In the genomic region with DNA sequence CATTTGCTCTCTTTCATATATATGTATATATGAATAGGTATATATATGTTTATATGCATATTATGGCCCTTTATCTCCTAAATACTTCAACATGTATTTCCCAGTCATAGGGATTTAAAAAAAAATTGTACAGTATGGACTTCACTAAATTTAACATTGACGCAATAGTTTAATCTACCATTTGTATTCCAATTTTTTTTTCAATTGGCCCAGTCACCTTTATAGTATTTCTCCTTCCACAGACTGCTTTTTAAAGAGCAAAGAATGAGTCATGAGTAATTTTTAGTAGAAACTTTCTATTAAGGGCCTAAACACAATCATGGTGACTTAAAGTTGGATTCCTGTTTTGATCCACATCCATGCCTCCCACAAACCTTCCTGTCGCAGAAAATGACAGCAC, we compare ENCODE assay signal across 11 cellular contexts. TPM values are rescaled to one million over a fixed set of nuclear protein-coding genes. Genes with fewer than 3 reads are reported as not detected.
DNase-seq lines count a peak whose midpoint lies in the region; ATAC-seq, FAIRE-seq and TF ChIP-seq lines count a peak whose summit lies in the region.
"Had no signal": no experiment of that assay in that cellular context is flagged by ENCODE, and none has a peak within 500 bp of the region (broad histone marks: within the 10 kb centered on the region; RNA-seq: fewer than 3 reads in every experiment).

No MANE protein-coding gene starts in this region.

- H3K4me1 Mint-ChIP-seq in activated naive CD8-positive, alpha-beta T cell treated with anti-CD3 and anti-CD28 coated beads for 36 hours, result peaks cover 44% of the 10 kb centered on the region
- peaks cover 53% of the 10 kb centered on the region for H3K4me1 Mint-ChIP-seq in activated naive CD8-positive, alpha-beta T cell treated with anti-CD3 and anti-CD28 coated beads, Interleukin-2, amount 50 U/mL, for 24 hours

- no peak for DNase-seq in activated naive CD8-positive, alpha-beta T cell treated with anti-CD3 and anti-CD28 coated beads for 36 hours
- DNase-seq in activated naive CD8-positive, alpha-beta T cell treated with anti-CD3 and anti-CD28 coated beads, Interleukin-2, amount 50 U/mL, for 24 hours, result no peak
- DNase-seq in bronchial epithelial cell (ENCODE audit: low read depth) (peak; percentile 38), iris pigment epithelial cell (ENCODE audit: low read depth) (peak; percentile 75), aorta (no peak), C1 segment of cervical spinal cord (lab: John Stamatoyannopoulos, UW) (no peak), DMS153 treated with DMSO at 0.1 percent for 48 hours (lab: John Stamatoyannopoulos, UW; ENCODE audit: unreplicated experiment) (no peak)
- DNase-seq: NCI-H146, occipital lobe had no signal

- ATAC-seq in activated naive CD8-positive, alpha-beta T cell treated with anti-CD3 and anti-CD28 coated beads, Interleukin-2, amount 50 U/mL, for 24 hours, result no peak
- peak; percentile 78 for ATAC-seq in aorta (ENCODE audit: low FRiP score)
- ATAC-seq in GM21786 (IDR thresholded peaks at IDR 0.05; ENCODE audit: unreplicated experiment), result no peak

- no peak overlapping the region for H3K4me3 Mint-ChIP-seq in activated naive CD8-positive, alpha-beta T cell treated with anti-CD3 and anti-CD28 coated beads for 36 hours
- H3K4me3 Mint-ChIP-seq in activated naive CD8-positive, alpha-beta T cell treated with anti-CD3 and anti-CD28 coated beads, Interleukin-2, amount 50 U/mL, for 24 hours, result no peak overlapping the region

- no peak for FAIRE-seq in bronchial epithelial cell (lab: Jason Lieb, UNC)
- FAIRE-seq: keratinocyte had no signal

- WGBS in aorta, 2 donors, result 4 to 6% methylated on average over 2 of the region's 2 CpGs

- H3K27me3 Mint-ChIP-seq in activated naive CD8-positive, alpha-beta T cell treated with anti-CD3 and anti-CD28 coated beads for 36 hours, result no peaks in the 10 kb centered on the region
- H3K27me3 Mint-ChIP-seq in activated naive CD8-positive, alpha-beta T cell treated with anti-CD3 and anti-CD28 coated beads, Interleukin-2, amount 50 U/mL, for 24 hours, result no peaks in the 10 kb centered on the region

- H3K27me3 ChIP-seq in bronchial epithelial cell (ENCODE audit: control insufficient read depth, insufficient read depth, low read length) (no peaks in the 10 kb centered on the region), aorta (ENCODE audit: control insufficient read depth in 1 of 2, insufficient read depth in 2 of 2, low read length in 1 of 2) (no peaks in the 10 kb centered on the region)

- no peaks in the 10 kb centered on the region for H3K9me3 ChIP-seq in aorta (ENCODE audit: control insufficient read depth, low read length)

- TF ChIP-seq CTCF in bronchial epithelial cell (IDR thresholded peaks at IDR 0.05; ENCODE audit: insufficient read depth, low read length, severe bottlenecking), result no peak

- H3K4me3 ChIP-seq in bronchial epithelial cell (ENCODE audit: low read depth, low read length), result no peak overlapping the region
- no peak overlapping the region for H3K4me3 ChIP-seq in aorta (ENCODE audit: low read length in 2 of 2)

- H3K27ac Mint-ChIP-seq in activated naive CD8-positive, alpha-beta T cell treated with anti-CD3 and anti-CD28 coated beads for 36 hours, result peak overlapping the region; percentile 28
- H3K27ac Mint-ChIP-seq in activated naive CD8-positive, alpha-beta T cell treated with anti-CD3 and anti-CD28 coated beads, Interleukin-2, amount 50 U/mL, for 24 hours, result no peak overlapping the region

- peaks cover 0 to 2% of the 10 kb centered on the region in 2 donors for H3K4me1 ChIP-seq in aorta (ENCODE audit: control insufficient read depth in 1 of 2, insufficient read depth in 2 of 2, low read length in 2 of 2)

- H3K36me3 Mint-ChIP-seq in activated naive CD8-positive, alpha-beta T cell treated with anti-CD3 and anti-CD28 coated beads for 36 hours, result peaks cover 19% of the 10 kb centered on the region
- H3K36me3 Mint-ChIP-seq in activated naive CD8-positive, alpha-beta T cell treated with anti-CD3 and anti-CD28 coated beads, Interleukin-2, amount 50 U/mL, for 24 hours (ENCODE audit: low read depth), result peaks cover 6% of the 10 kb centered on the region

- peak overlapping the region in 1 of 2 donors; percentile 79 for H3K27ac ChIP-seq in aorta (ENCODE audit: low read depth in 1 of 2, low read length in 2 of 2)

- intact Hi-C loops in aorta (cut with DNase I), result no loop called here

- no peaks in the 10 kb centered on the region for H3K9me3 Mint-ChIP-seq in activated naive CD8-positive, alpha-beta T cell treated with anti-CD3 and anti-CD28 coated beads for 36 hours
- no peaks in the 10 kb centered on the region for H3K9me3 Mint-ChIP-seq in activated naive CD8-positive, alpha-beta T cell treated with anti-CD3 and anti-CD28 coated beads, Interleukin-2, amount 50 U/mL, for 24 hours

- H3K36me3 ChIP-seq in bronchial epithelial cell (ENCODE audit: control insufficient read depth, insufficient read depth, low read length) (no peaks in the 10 kb centered on the region), aorta (ENCODE audit: control insufficient read depth in 1 of 2, insufficient read depth in 2 of 2, low read length in 1 of 2) (no peaks in the 10 kb centered on the region)

RNA-seq across cellular contexts. Expression of a gene that starts 20.5 kb away (rescaled TPM):
- total RNA-seq in activated naive CD8-positive, alpha-beta T cell treated with anti-CD3 and anti-CD28 coated beads for 36 hours, result 10 to 100 TPM; 42.4 to 43.8 TPM
- total RNA-seq in bronchial epithelial cell, result 22.4 and 25.2 TPM in 2 replicates
- 100 to 1,000 TPM in 1 of 2 donors, 10 to 100 TPM in 1; 95.0 to 111 TPM for total RNA-seq in aorta
- polyA plus RNA-seq in aorta, result 10 to 100 TPM; 23.1 to 23.8 TPM

Comparison
In these comparisons a context has a peak if more than half of its experiments do, and no peak if none do; other contexts are left out.
1. DNase-seq: peak in bronchial epithelial cell (single experiment) and iris pigment epithelial cell (single experiment); none in activated naive CD8-positive, alpha-beta T cell treated with anti-CD3 and anti-CD28 coated beads for 36 hours (single experiment), activated naive CD8-positive, alpha-beta T cell treated with anti-CD3 and anti-CD28 coated beads, Interleukin-2, amount 50 U/mL, for 24 hours (single experiment), aorta (0 of 2), C1 segment of cervical spinal cord (0 of 14) and DMS153 treated with DMSO at 0.1 percent for 48 hours (single experiment).